In genomic region chr4:80967346-80967745, GRCh38 we compare ENCODE assay signal across 20 cellular contexts.
A peak's percentile ranks its signal among the peaks of the same experiment; 100 is the strongest.
DNase-seq lines count a peak whose midpoint lies in the region; ATAC-seq and TF ChIP-seq lines count a peak whose summit lies in the region.
"Had no signal": no experiment of that assay in that cellular context is flagged by ENCODE, and none has a peak within 500 bp of the region (broad histone marks: within the 10 kb centered on the region; RNA-seq: fewer than 3 reads in every experiment).

No MANE protein-coding gene starts in this region.

- H3K9me3 Mint-ChIP-seq in endothelial cell (ENCODE audit: unreplicated experiment): no peaks in the 10 kb centered on the region
- no peaks in the 10 kb centered on the region for H3K9me3 Mint-ChIP-seq in activated CD8-positive, alpha-beta T cell treated with anti-CD3 and anti-CD28 coated beads, Interleukin-2, amount 10 ng/mL, durations not matched to agents 7 days and 5 days (ENCODE audit: insufficient read depth)

- H3K4me3 ChIP-seq in fibroblast of mammary gland (ENCODE audit: control insufficient read depth, low read depth, low read length): no peak overlapping the region
- H3K4me3 ChIP-seq: A549 had no signal

- H3K4me1 Mint-ChIP-seq in endothelial cell (ENCODE audit: unreplicated experiment): peaks cover 7% of the 10 kb centered on the region
- no peaks in the 10 kb centered on the region for H3K4me1 Mint-ChIP-seq in activated CD8-positive, alpha-beta T cell treated with anti-CD3 and anti-CD28 coated beads, Interleukin-2, amount 10 ng/mL, durations not matched to agents 7 days and 5 days (ENCODE audit: low read depth)

- CTCF ChIA-PET in activated CD8-positive, alpha-beta T cell treated with anti-CD3 and anti-CD28 coated beads, Interleukin-2, amount 10 ng/mL, durations not matched to agents 7 days and 5 days (lab: Charles Lee): no interaction called here

- H3K27me3 Mint-ChIP-seq in endothelial cell (ENCODE audit: unreplicated experiment): no peaks in the 10 kb centered on the region
- H3K27me3 Mint-ChIP-seq in activated CD8-positive, alpha-beta T cell treated with anti-CD3 and anti-CD28 coated beads, Interleukin-2, amount 10 ng/mL, durations not matched to agents 7 days and 5 days (ENCODE audit: low read depth): peaks cover 3% of the 10 kb centered on the region

- no peak for ATAC-seq in GM18873 (IDR thresholded peaks at IDR 0.05; ENCODE audit: low FRiP score, unreplicated experiment)
- ATAC-seq in activated CD8-positive, alpha-beta T cell treated with anti-CD3 and anti-CD28 coated beads, Interleukin-2, amount 10 ng/mL, durations not matched to agents 7 days and 5 days: no peak
- ATAC-seq: A549, HepG2, Panc1 had no signal

- H3K27ac Mint-ChIP-seq in endothelial cell (ENCODE audit: unreplicated experiment): no peak overlapping the region
- H3K27ac Mint-ChIP-seq in activated CD8-positive, alpha-beta T cell treated with anti-CD3 and anti-CD28 coated beads, Interleukin-2, amount 10 ng/mL, durations not matched to agents 7 days and 5 days: no peak overlapping the region

- TF ChIP-seq CTCF in fibroblast of mammary gland (conservative IDR thresholded peaks at IDR 0.05; ENCODE audit: control insufficient read depth, insufficient read depth, low read depth, low read length) (no peak), endothelial cell (IDR thresholded peaks at IDR 0.05; ENCODE audit: unreplicated experiment) (no peak)

- POLR2A ChIA-PET in activated CD8-positive, alpha-beta T cell treated with anti-CD3 and anti-CD28 coated beads, Interleukin-2, amount 10 ng/mL, durations not matched to agents 7 days and 5 days (lab: Charles Lee): no interaction called here

- no peak overlapping the region for H3K4me3 Mint-ChIP-seq in endothelial cell (ENCODE audit: unreplicated experiment)
- no peak overlapping the region for H3K4me3 Mint-ChIP-seq in activated CD8-positive, alpha-beta T cell treated with anti-CD3 and anti-CD28 coated beads, Interleukin-2, amount 10 ng/mL, durations not matched to agents 7 days and 5 days

- DNase-seq in GM03348 (ENCODE audit: low spot score) (peak; percentile 24), NCI-H82 treated with DMSO at 0.1 percent for 48 hours (lab: John Stamatoyannopoulos, UW; ENCODE audit: unreplicated experiment) (peak; percentile 45), fibroblast of mammary gland (ENCODE audit: low read depth) (peak; percentile 38), endothelial cell (ENCODE audit: low spot score) (no peak), NCI-H345 (lab: John Stamatoyannopoulos, UW) (no peak)
- no peak for DNase-seq in activated CD8-positive, alpha-beta T cell treated with anti-CD3 and anti-CD28 coated beads, Interleukin-2, amount 10 ng/mL, durations not matched to agents 7 days and 5 days
- DNase-seq: Calu3, DMS79 treated with DMSO at 0.1 percent for 48 hours, Kasumi-1, NCI-H1105, NCI-H146, NCI-H2029, NCI-H446 treated with DMSO at 0.1 percent for 48 hours, NCI-H526, SHP77, T-helper 1 cell had no signal

- no peaks in the 10 kb centered on the region for H3K36me3 Mint-ChIP-seq in endothelial cell (ENCODE audit: low read depth, unreplicated experiment)
- no peaks in the 10 kb centered on the region for H3K36me3 Mint-ChIP-seq in activated CD8-positive, alpha-beta T cell treated with anti-CD3 and anti-CD28 coated beads, Interleukin-2, amount 10 ng/mL, durations not matched to agents 7 days and 5 days (ENCODE audit: low read depth)

Comparison
In these comparisons a context has a peak if more than half of its experiments do, and no peak if none do; other contexts are left out.
1. DNase-seq: peak in GM03348 (single experiment), NCI-H82 treated with DMSO at 0.1 percent for 48 hours (single experiment) and fibroblast of mammary gland (single experiment); none in endothelial cell (single experiment), activated CD8-positive, alpha-beta T cell treated with anti-CD3 and anti-CD28 coated beads, Interleukin-2, amount 10 ng/mL, durations not matched to agents 7 days and 5 days (single experiment) and NCI-H345 (single experiment).